Comparison of ENCODE assay signal across 22 cellular contexts in the genomic region with DNA sequence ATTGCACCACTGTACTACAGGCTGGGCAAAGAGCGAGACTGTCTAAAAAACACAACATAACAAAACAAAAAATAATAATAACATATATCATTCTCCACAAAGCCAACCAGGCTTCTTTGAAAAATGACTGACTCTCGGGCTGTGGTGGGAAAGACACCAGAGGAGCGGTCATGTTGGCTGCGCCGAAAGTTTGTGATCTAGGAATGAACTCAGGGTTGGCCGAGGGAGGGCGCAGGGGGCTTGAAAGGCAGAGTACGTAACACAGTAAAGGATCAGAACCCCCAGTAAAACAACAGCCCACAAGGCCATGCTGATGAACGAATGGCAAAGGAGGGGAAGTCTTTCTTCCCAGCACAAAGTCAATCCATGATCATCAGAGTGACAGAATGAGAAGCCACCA. TPM values are rescaled to one million over a fixed set of nuclear protein-coding genes. Genes with fewer than 3 reads are reported as not detected.
DNase-seq lines count a peak whose midpoint lies in the region; ATAC-seq, FAIRE-seq and TF ChIP-seq lines count a peak whose summit lies in the region.
"Had no signal": no experiment of that assay in that cellular context is flagged by ENCODE, and none has a peak within 500 bp of the region (broad histone marks: within the 10 kb centered on the region; RNA-seq: fewer than 3 reads in every experiment).

No MANE protein-coding gene starts in this region.

- no peak overlapping the region for H3K18ac ChIP-seq in neuronal stem cell (ENCODE audit: low read length)

- H2AFZ ChIP-seq in astrocyte (ENCODE audit: low read depth, low read length) (no peak overlapping the region), neuronal stem cell (ENCODE audit: low read length) (no peak overlapping the region)

- no peak overlapping the region for H3K23ac ChIP-seq in neuronal stem cell (ENCODE audit: low read depth, low read length, poor library complexity)

- H3K4me3 Mint-ChIP-seq in CD14-positive monocyte (no peak overlapping the region), astrocyte (ENCODE audit: unreplicated experiment) (no peak overlapping the region), nephron (peak overlapping the region; percentile 40 to 73 (median 52))
- H3K4me3 Mint-ChIP-seq: stimulated activated effector memory CD8-positive, alpha-beta T cell treated with anti-CD3 and anti-CD28 coated beads, Interleukin-12 subunit alpha, Interleukin-12 subunit beta, amount 100 ng/mL, for 72 hours had no signal

- TF ChIP-seq CTCF in CD14-positive monocyte (IDR thresholded peaks at IDR 0.05), result no peak
- TF ChIP-seq CTCF in GM10266 (IDR thresholded peaks at IDR 0.05; ENCODE audit: control insufficient read depth, insufficient read depth, low read depth, missing control alignments), result no peak
- no peak for TF ChIP-seq CTCF in astrocyte (IDR thresholded peaks at IDR 0.05; ENCODE audit: insufficient read depth, low read depth, low read length)
- TF ChIP-seq CTCF in nephron (IDR thresholded peaks at IDR 0.05; ENCODE audit: unreplicated experiment in 3 of 3), result no peak

- no peaks in the 10 kb centered on the region for H3K36me3 ChIP-seq in astrocyte (ENCODE audit: insufficient read depth, low read length)
- peaks cover 0 to 26% of the 10 kb centered on the region in 2 donors for H3K36me3 ChIP-seq in neuronal stem cell (replicated peaks in 1 of 2; ENCODE audit: control insufficient read depth in 2 of 2, insufficient read depth in 2 of 2, low read length in 2 of 2)
- H3K36me3 ChIP-seq: gastrocnemius medialis, right atrium auricular region had no signal

- no peak overlapping the region for H3K4me2 ChIP-seq in astrocyte (ENCODE audit: low read length)
- H3K4me2 ChIP-seq in neuronal stem cell (ENCODE audit: insufficient read depth, low read length, poor library complexity, severe bottlenecking), result no peak overlapping the region

- H3K4me1 ChIP-seq in astrocyte (ENCODE audit: insufficient read depth, low read length), result peaks cover 4% of the 10 kb centered on the region
- H3K4me1 ChIP-seq in neuronal stem cell (ENCODE audit: control insufficient read depth in 2 of 2, insufficient read depth in 1 of 2, low read depth in 1 of 2, low read length in 2 of 2), result no peaks in the 10 kb centered on the region
- H3K4me1 ChIP-seq: Caco-2 had no signal

- no peak overlapping the region for H3K4ac ChIP-seq in neuronal stem cell (ENCODE audit: low read length)

- H3K36me3 Mint-ChIP-seq in CD14-positive monocyte, result peaks cover 15 to 33% of the 10 kb centered on the region in 2 donors
- peaks cover 3% of the 10 kb centered on the region for H3K36me3 Mint-ChIP-seq in astrocyte (ENCODE audit: low read depth, unreplicated experiment)
- peaks cover 17% of the 10 kb centered on the region for H3K36me3 Mint-ChIP-seq in nephron (ENCODE audit: low read depth)

- WGBS in neuronal stem cell (ENCODE audit: extremely low coverage in 2 of 2, insufficient read length in 2 of 2, insufficient replicate concordance in 1 of 2), 2 donors, result no CpG with 5 or more reads among the region's 9 CpGs

- no peak overlapping the region for H2BK12ac ChIP-seq in neuronal stem cell (ENCODE audit: low read length)

- H3K27ac ChIP-seq in astrocyte (ENCODE audit: low read depth, low read length), result no peak overlapping the region
- H3K27ac ChIP-seq in neuronal stem cell (replicated peaks; ENCODE audit: low read length), result no peak overlapping the region
- H3K27ac ChIP-seq: gastrocnemius medialis, neutrophil, right atrium auricular region, tibial nerve had no signal

- H3K9me3 Mint-ChIP-seq in CD14-positive monocyte (peaks cover 0 to 2% (median 0%) of the 10 kb centered on the region in 7 donors), astrocyte (ENCODE audit: unreplicated experiment) (no peaks in the 10 kb centered on the region), nephron (no peaks in the 10 kb centered on the region)
- H3K9me3 Mint-ChIP-seq: stimulated activated effector memory CD8-positive, alpha-beta T cell treated with anti-CD3 and anti-CD28 coated beads, Interleukin-12 subunit alpha, Interleukin-12 subunit beta, amount 100 ng/mL, for 72 hours had no signal

- H3K4me1 Mint-ChIP-seq in CD14-positive monocyte (peaks cover 19% of the 10 kb centered on the region), astrocyte (ENCODE audit: low read depth, unreplicated experiment) (peaks cover 14% of the 10 kb centered on the region), nephron (peaks cover 5% of the 10 kb centered on the region)

- H3K27ac Mint-ChIP-seq in CD14-positive monocyte, result peak overlapping the region in 5 of 7 donors; percentile 7 to 89 (median 44)
- H3K27ac Mint-ChIP-seq in astrocyte (ENCODE audit: unreplicated experiment), result peak overlapping the region; percentile 19
- H3K27ac Mint-ChIP-seq in nephron, result peak overlapping the region in 1 of 3 experiments; percentile 56
- H3K27ac Mint-ChIP-seq: stimulated activated effector memory CD8-positive, alpha-beta T cell treated with anti-CD3 and anti-CD28 coated beads, Interleukin-12 subunit alpha, Interleukin-12 subunit beta, amount 100 ng/mL, for 72 hours had no signal

- H4K91ac ChIP-seq in neuronal stem cell (ENCODE audit: low read depth, low read length, poor library complexity), result no peak overlapping the region

- H3K27me3 ChIP-seq in astrocyte (ENCODE audit: insufficient read depth, low read length), result no peaks in the 10 kb centered on the region
- H3K27me3 ChIP-seq in neuronal stem cell (ENCODE audit: control insufficient read depth in 3 of 3, insufficient read depth in 3 of 3, low read depth in 1 of 3, low read length in 3 of 3), result no peaks in the 10 kb centered on the region
- H3K27me3 ChIP-seq: gastrocnemius medialis, neutrophil, right atrium auricular region had no signal

- H3K79me1 ChIP-seq in neuronal stem cell (ENCODE audit: low read depth, low read length), result peaks cover 15% of the 10 kb centered on the region

- peaks cover 0 to 3% (median 0%) of the 10 kb centered on the region in 3 donors for H3K27me3 Mint-ChIP-seq in CD14-positive monocyte (ENCODE audit: low read depth in 3 of 3)
- no peaks in the 10 kb centered on the region for H3K27me3 Mint-ChIP-seq in astrocyte (ENCODE audit: low read depth, unreplicated experiment)
- no peaks in the 10 kb centered on the region for H3K27me3 Mint-ChIP-seq in nephron (ENCODE audit: low read depth)

- H2AK5ac ChIP-seq in neuronal stem cell (ENCODE audit: low read depth, low read length), result no peak overlapping the region

- peaks cover 58% of the 10 kb centered on the region for H3K79me2 ChIP-seq in astrocyte (ENCODE audit: insufficient read depth, low read length)

- H4K8ac ChIP-seq in neuronal stem cell (ENCODE audit: low read depth, low read length), result no peak overlapping the region

- H3K14ac ChIP-seq in neuronal stem cell (ENCODE audit: low read length), result no peak overlapping the region

- peaks cover 36% of the 10 kb centered on the region for H4K20me1 ChIP-seq in astrocyte (ENCODE audit: insufficient read depth, low read length)

- no peak overlapping the region for H3K4me3 ChIP-seq in astrocyte (ENCODE audit: insufficient read depth, low read depth, low read length)
- H3K4me3 ChIP-seq in neuronal stem cell (ENCODE audit: low read length in 2 of 2), result no peak overlapping the region
- H3K4me3 ChIP-seq: gastrocnemius medialis, right atrium auricular region, tibial nerve had no signal

- no peaks in the 10 kb centered on the region for H3K9me3 ChIP-seq in astrocyte (ENCODE audit: insufficient read depth, low read depth, low read length)
- H3K9me3 ChIP-seq in neuronal stem cell (replicated peaks in 1 of 2; ENCODE audit: control insufficient read depth in 2 of 2, insufficient read depth in 1 of 2, low read depth in 1 of 2, low read length in 2 of 2), result no peaks in the 10 kb centered on the region
- H3K9me3 ChIP-seq: Caco-2, gastrocnemius medialis, neutrophil, right atrium auricular region, tibial nerve had no signal

- no peak overlapping the region for H2BK120ac ChIP-seq in neuronal stem cell (ENCODE audit: low read depth, low read length)

- FAIRE-seq in astrocyte (lab: Jason Lieb, UNC), result no peak
- FAIRE-seq: GM18507 had no signal

- DNase-seq in CD14-positive monocyte (ENCODE audit: low spot score) (peak; percentile 34), GM10266 (ENCODE audit: extremely low spot score) (peak; percentile 16), astrocyte (ENCODE audit: low read depth) (no peak), neuronal stem cell (ENCODE audit: low spot score) (no peak), sciatic nerve (ENCODE audit: low spot score) (no peak)
- DNase-seq: amniotic stem cell; Caco-2; central memory CD4-positive, alpha-beta T cell; gastrocnemius medialis; GOT3; NCI-H1105; NCI-H526; SHP77; T-helper 2 cell had no signal

- H3K9ac ChIP-seq in astrocyte (ENCODE audit: low read length) (no peak overlapping the region), neuronal stem cell (ENCODE audit: low read depth, low read length, poor library complexity) (no peak overlapping the region)

- H2BK15ac ChIP-seq in neuronal stem cell (ENCODE audit: low read length), result no peak overlapping the region

- ATAC-seq in sciatic nerve, result no peak
- ATAC-seq in HG03175 (IDR thresholded peaks at IDR 0.05; ENCODE audit: unreplicated experiment), result no peak
- ATAC-seq in HG03342 (IDR thresholded peaks at IDR 0.05; ENCODE audit: unreplicated experiment), result no peak
- ATAC-seq: gastrocnemius medialis; stimulated activated effector memory CD8-positive, alpha-beta T cell treated with anti-CD3 and anti-CD28 coated beads, Interleukin-12 subunit alpha, Interleukin-12 subunit beta, amount 100 ng/mL, for 72 hours had no signal

- no peak overlapping the region for H2BK5ac ChIP-seq in neuronal stem cell (ENCODE audit: low read length)

- intact Hi-C loops in CD14-positive monocyte (cut with micrococcal nuclease), result loop anchor here in 1 of 2 donors (10.0 kb wide), 1 partner anchor 113 kb away; a partner anchor contains a TSS
- intact Hi-C loops in sciatic nerve (cut with DNase I), result no loop called here

RNA-seq across cellular contexts. Expression of a gene that starts 4.7 kb away (rescaled TPM):
- polyA plus RNA-seq in CD14-positive monocyte, result 10 to 100 TPM; 12.2 to 17.7 TPM
- 45.1 and 47.7 TPM in 2 replicates for total RNA-seq in astrocyte
- polyA plus RNA-seq in neuronal stem cell (2013, experiment 1 of 2), result 35.7 TPM
- 36.2 TPM for polyA plus RNA-seq in neuronal stem cell (2013, experiment 2 of 2)
- 45.6 TPM for total RNA-seq in sciatic nerve

RNA-seq across cellular contexts. Expression of a gene that starts 29.0 kb away (rescaled TPM):
- 1 to 10 TPM; 2.5 to 6.6 TPM for polyA plus RNA-seq in CD14-positive monocyte
- total RNA-seq in astrocyte (21.1 and 23.4 TPM in 2 replicates), sciatic nerve (27.9 TPM)
- 40.1 TPM for polyA plus RNA-seq in neuronal stem cell (2013, experiment 1 of 2)
- polyA plus RNA-seq in neuronal stem cell (2013, experiment 2 of 2), result 41.3 TPM

RNA-seq across cellular contexts. Expression of a gene that starts 36.3 kb away (rescaled TPM):
- polyA plus RNA-seq in CD14-positive monocyte, result 10 to 100 TPM in 1 of 2 donors, 1 to 10 TPM in 1; 4.4 to 13.3 TPM
- total RNA-seq in astrocyte (30.3 and 35.3 TPM in 2 replicates), sciatic nerve (51.5 TPM)
- polyA plus RNA-seq in neuronal stem cell (2013, experiment 1 of 2), result 23.9 TPM
- polyA plus RNA-seq in neuronal stem cell (2013, experiment 2 of 2), result 23.6 TPM

RNA-seq across cellular contexts. Expression of a gene that starts 55.9 kb away (rescaled TPM):
- under 1 TPM; 0.21 to 0.24 TPM for polyA plus RNA-seq in CD14-positive monocyte
- total RNA-seq in astrocyte (40.1 and 40.7 TPM in 2 replicates), sciatic nerve (5.4 TPM)
- polyA plus RNA-seq in neuronal stem cell (2013, experiment 1 of 2), result 11.0 TPM
- 10.6 TPM for polyA plus RNA-seq in neuronal stem cell (2013, experiment 2 of 2)

Comparison
In these comparisons a context has a peak if more than half of its experiments do, and no peak if none do; other contexts are left out.
1. DNase-seq: peak in CD14-positive monocyte (single experiment) and GM10266 (single experiment); none in astrocyte (single experiment), neuronal stem cell (single experiment) and sciatic nerve (single experiment).
2. H3K4me3 Mint-ChIP-seq: peak in nephron (3 of 3); none in CD14-positive monocyte (0 of 2) and astrocyte (single experiment).